Comparison of ENCODE assay signal across 8 cellular contexts in the genomic region with DNA sequence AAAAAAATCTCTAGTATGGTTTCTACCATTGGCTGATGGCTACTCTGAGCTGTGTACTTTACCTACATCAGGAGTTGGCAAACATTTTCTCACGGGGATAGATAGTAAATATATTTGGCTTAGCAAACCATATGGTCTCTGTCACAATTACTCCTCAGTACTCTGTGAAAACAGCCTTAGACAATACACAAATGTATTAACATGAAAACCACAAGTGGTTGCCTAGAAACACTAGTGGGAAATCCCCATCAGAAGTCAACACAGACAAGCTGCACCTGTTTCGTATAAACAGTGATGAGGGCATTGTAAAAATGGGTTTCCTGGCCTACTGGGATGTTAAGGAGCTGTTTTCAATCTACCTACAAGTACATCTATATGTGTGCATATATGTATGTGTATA.
DNase-seq lines count a peak whose midpoint lies in the region; ATAC-seq and TF ChIP-seq lines count a peak whose summit lies in the region.

No MANE protein-coding gene starts in this region.

- POLR2A ChIA-PET in T-cell (lab: Charles Lee), result no interaction called here

- CTCF ChIA-PET in T-cell (lab: Charles Lee), result interaction anchor here in 1 of 2 donors (0.6 kb wide), 1 partner anchor 47 kb away, joined by 5 read pairs; no protein-coding TSS in a partner anchor

- peaks cover 2 to 15% (median 4%) of the 10 kb centered on the region in 3 donors for H3K9me3 Mint-ChIP-seq in T-cell

- H3K4me1 Mint-ChIP-seq in T-cell, result no peaks in the 10 kb centered on the region

- TF ChIP-seq CTCF in GM13977 (IDR thresholded peaks at IDR 0.05; ENCODE audit: extremely low read depth, insufficient read depth, missing control alignments), result no peak

- in situ Hi-C loops in GM13977 (cut with MboI; ENCODE audit: low pct_unique_long_range_greater_than_20kb, low sequenced_read_pairs, unreplicated experiment), result no loop called here

- DNase-seq in GM13977 (ENCODE audit: low spot score) (peak; percentile 48), NCI-H1436 (lab: John Stamatoyannopoulos, UW) (peak; percentile 92), dermis blood vessel endothelial cell (peak; percentile 61), T-cell (no peak), Ammon's horn (ENCODE audit: low spot score) (no peak)
- DNase-seq in central memory CD4-positive, alpha-beta T cell, result no peak

- H3K27ac Mint-ChIP-seq in T-cell, result no peak overlapping the region

- no peaks in the 10 kb centered on the region for H3K27me3 Mint-ChIP-seq in T-cell

- no peaks in the 10 kb centered on the region for H3K36me3 Mint-ChIP-seq in T-cell

- ATAC-seq in HG02610 (IDR thresholded peaks at IDR 0.05; ENCODE audit: unreplicated experiment) (peak; percentile 100), T-cell (replicated peaks in 1 of 4) (no peak), esophagus mucosa (no peak)

- no peak overlapping the region for H3K4me3 Mint-ChIP-seq in T-cell

Comparison
In these comparisons a context has a peak if more than half of its experiments do, and no peak if none do; other contexts are left out.
1. DNase-seq: peak in GM13977 (single experiment), NCI-H1436 (single experiment) and dermis blood vessel endothelial cell (single experiment); none in T-cell (0 of 34), Ammon's horn (single experiment) and central memory CD4-positive, alpha-beta T cell (single experiment).